ENCODE assay signal across 27 cellular contexts in the genomic region with DNA sequence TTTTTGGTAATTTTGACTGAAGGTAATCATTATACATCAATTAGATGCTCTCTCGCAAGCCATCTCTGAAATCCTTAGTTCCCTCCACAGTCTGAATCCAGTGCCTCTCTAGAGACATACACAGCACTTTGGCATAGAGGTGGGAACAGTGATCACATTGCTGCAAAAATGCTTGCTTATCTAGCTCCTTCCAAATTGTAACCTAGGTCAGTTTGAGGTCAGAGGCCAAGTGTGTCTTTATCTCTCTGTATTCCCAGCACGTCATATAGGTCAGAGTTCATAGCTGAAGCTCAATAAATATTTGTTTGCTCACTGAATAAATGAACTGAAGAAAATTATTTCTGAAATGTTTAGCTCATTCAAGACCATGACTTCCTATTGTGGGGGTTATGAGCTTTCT.
"Had no signal": no experiment of that assay in that cellular context is flagged by ENCODE, and none has a peak within 500 bp of the region (broad histone marks: within the 10 kb centered on the region; RNA-seq: fewer than 3 reads in every experiment).

No MANE protein-coding gene starts in this region.

- H3K9me3 ChIP-seq: esophagus squamous epithelium, ovary, prostate gland, transverse colon had no signal

- H3K4me1 ChIP-seq: esophagus squamous epithelium, prostate gland, transverse colon had no signal

- H3K27ac ChIP-seq: esophagus squamous epithelium, hepatocyte, ovary, prostate gland, transverse colon had no signal

- H3K27me3 ChIP-seq: esophagus squamous epithelium, hepatocyte, ovary, transverse colon had no signal

- H2AFZ ChIP-seq: hepatocyte had no signal

- H3K36me3 Mint-ChIP-seq: activated CD8-positive, alpha-beta memory T cell treated with anti-CD3 and anti-CD28 coated beads, Interleukin-2, amount 10 ng/mL, durations not matched to agents 7 days and 5 days; activated naive CD8-positive, alpha-beta T cell; mesothelial cell of epicardium; naive thymus-derived CD4-positive, alpha-beta T cell had no signal

- H3K27ac Mint-ChIP-seq: activated CD4-positive, alpha-beta T cell treated with anti-CD3 and anti-CD28 coated beads for 36 hours; activated CD8-positive, alpha-beta memory T cell treated with anti-CD3 and anti-CD28 coated beads, Interleukin-2, amount 10 ng/mL, durations not matched to agents 7 days and 5 days; activated CD8-positive, alpha-beta T cell treated with anti-CD3 and anti-CD28 coated beads, Interleukin-2, amount 10 ng/mL, durations not matched to agents 7 days and 5 days; activated naive CD8-positive, alpha-beta T cell; mesothelial cell of epicardium; naive thymus-derived CD4-positive, alpha-beta T cell; T-helper 17 cell had no signal

- H3K36me3 ChIP-seq: esophagus squamous epithelium, ovary, prostate gland, transverse colon had no signal

- H3K4me3 Mint-ChIP-seq: activated CD4-positive, alpha-beta T cell treated with anti-CD3 and anti-CD28 coated beads for 36 hours; activated CD8-positive, alpha-beta memory T cell treated with anti-CD3 and anti-CD28 coated beads, Interleukin-2, amount 10 ng/mL, durations not matched to agents 7 days and 5 days; activated CD8-positive, alpha-beta T cell treated with anti-CD3 and anti-CD28 coated beads, Interleukin-2, amount 10 ng/mL, durations not matched to agents 7 days and 5 days; activated naive CD8-positive, alpha-beta T cell; mesothelial cell of epicardium; naive thymus-derived CD4-positive, alpha-beta T cell; T-helper 17 cell had no signal

- H3K9me3 Mint-ChIP-seq: naive thymus-derived CD4-positive, alpha-beta T cell had no signal

- ATAC-seq: activated CD4-positive, alpha-beta T cell treated with anti-CD3 and anti-CD28 coated beads for 36 hours; activated CD8-positive, alpha-beta memory T cell treated with anti-CD3 and anti-CD28 coated beads, Interleukin-2, amount 10 ng/mL, durations not matched to agents 7 days and 5 days; activated CD8-positive, alpha-beta T cell treated with anti-CD3 and anti-CD28 coated beads, Interleukin-2, amount 10 ng/mL, durations not matched to agents 7 days and 5 days; left cardiac atrium; naive thymus-derived CD4-positive, alpha-beta T cell; T-helper 17 cell had no signal

- FAIRE-seq: bronchial epithelial cell, colon, frontal cortex, urothelium cell line had no signal

- H3K4me1 Mint-ChIP-seq: activated CD4-positive, alpha-beta T cell treated with anti-CD3 and anti-CD28 coated beads for 36 hours; T-helper 17 cell had no signal

- H3K27me3 Mint-ChIP-seq: activated CD4-positive, alpha-beta T cell treated with anti-CD3 and anti-CD28 coated beads for 36 hours; activated CD8-positive, alpha-beta memory T cell treated with anti-CD3 and anti-CD28 coated beads, Interleukin-2, amount 10 ng/mL, durations not matched to agents 7 days and 5 days; activated naive CD8-positive, alpha-beta T cell; naive thymus-derived CD4-positive, alpha-beta T cell had no signal

- H3K4me3 ChIP-seq: esophagus squamous epithelium, hepatocyte, ovary, prostate gland, transverse colon had no signal

- DNase-seq: activated CD4-positive, alpha-beta T cell treated with anti-CD3 and anti-CD28 coated beads for 36 hours; activated CD4-positive, CD25-positive, alpha-beta regulatory T cell; activated CD8-positive, alpha-beta memory T cell treated with anti-CD3 and anti-CD28 coated beads, Interleukin-2, amount 10 ng/mL, durations not matched to agents 7 days and 5 days; activated CD8-positive, alpha-beta T cell treated with anti-CD3 and anti-CD28 coated beads, Interleukin-2, amount 10 ng/mL, durations not matched to agents 7 days and 5 days; activated naive CD4-positive, alpha-beta T cell; activated T-cell treated with anti-CD3 and anti-CD28 coated beads, Interleukin-2, amount 50 U/mL, for 48 hours; anterior cingulate cortex; dermis blood vessel endothelial cell; effector CD4-positive, alpha-beta T cell; esophagus squamous epithelium; islet precursor cell; left cardiac atrium; naive thymus-derived CD4-positive, alpha-beta T cell; ovary; stimulated activated CD4-positive, alpha-beta T cell treated with anti-CD3 and anti-CD28 coated beads, Interleukin-2, amount 100 ng/mL, for 48 hours; stimulated activated naive CD4-positive, alpha-beta T cell treated with Interleukin-2 at 50 U/mL for 16 hours; T-helper 17 cell; T1000; transverse colon had no signal

- H3K4me2 ChIP-seq: hepatocyte had no signal

- H3K79me2 ChIP-seq: hepatocyte had no signal
